Comparison of ENCODE assay signal across 9 cellular contexts in the genomic region with DNA sequence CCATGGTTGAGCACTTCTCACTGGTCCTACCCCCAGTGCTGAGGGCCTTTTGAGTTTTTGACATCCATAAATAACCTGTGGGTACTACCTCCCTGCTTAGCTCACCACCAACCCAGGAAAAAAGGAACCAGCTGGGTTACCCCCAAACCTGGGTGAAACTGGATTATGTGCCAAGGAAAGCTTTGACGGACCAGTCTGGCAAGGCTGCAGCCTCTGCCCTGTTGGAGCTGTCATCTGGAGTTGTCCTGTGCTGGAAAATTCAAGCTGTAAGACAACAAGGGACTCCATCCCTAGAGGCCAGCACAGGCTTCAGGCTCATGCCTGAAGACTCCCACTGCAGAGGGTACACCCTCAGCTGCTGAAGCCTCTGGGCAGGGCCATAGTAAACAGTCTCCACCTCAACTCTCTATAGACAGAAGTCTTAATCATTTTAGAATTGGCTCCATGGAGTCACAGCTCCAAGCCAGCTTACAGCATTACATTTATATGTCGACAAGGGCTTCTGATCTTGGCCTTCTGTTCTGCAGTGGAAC.
DNase-seq lines count a peak whose midpoint lies in the region; ATAC-seq and TF ChIP-seq lines count a peak whose summit lies in the region.
"Had no signal": no experiment of that assay in that cellular context is flagged by ENCODE, and none has a peak within 500 bp of the region (broad histone marks: within the 10 kb centered on the region; RNA-seq: fewer than 3 reads in every experiment).

No MANE protein-coding gene starts in this region.

- peaks cover 8 to 100% (median 85%) of the 10 kb centered on the region in 12 donors for H3K4me1 ChIP-seq in heart left ventricle

- H3K27me3 Mint-ChIP-seq in T-cell: no peaks in the 10 kb centered on the region

- H3K9me3 Mint-ChIP-seq in T-cell: no peaks in the 10 kb centered on the region
- H3K9me3 Mint-ChIP-seq in stimulated activated effector memory CD8-positive, alpha-beta T cell treated with anti-CD3 and anti-CD28 coated beads, Interleukin-12 subunit alpha, Interleukin-12 subunit beta, amount 100 ng/mL, for 72 hours: no peaks in the 10 kb centered on the region

- TF ChIP-seq POLR2A in heart left ventricle (IDR thresholded peaks at IDR 0.05): no peak

- POLR2A ChIA-PET in T-cell (lab: Charles Lee): interaction anchor here (0.6 to 1.5 kb wide), 3 partner anchors 21 to 24 kb away, joined by 3 read pairs; no protein-coding TSS in a partner anchor

- intact Hi-C loops in heart left ventricle (cut with DNase I): loop anchor here in 2 of 10 donors (5.0 kb wide), 2 partner anchors 38 to 43 kb away; no protein-coding TSS in a partner anchor

- peak overlapping the region; percentile 58 to 94 (median 70) for H3K4me3 Mint-ChIP-seq in T-cell
- H3K4me3 Mint-ChIP-seq in stimulated activated effector memory CD8-positive, alpha-beta T cell treated with anti-CD3 and anti-CD28 coated beads, Interleukin-12 subunit alpha, Interleukin-12 subunit beta, amount 100 ng/mL, for 72 hours: no peak overlapping the region

- CTCF ChIA-PET in T-cell (lab: Charles Lee): interaction anchor here in 1 of 2 donors (1.9 kb wide), 1 partner anchor 20 kb away, joined by 4 read pairs; no protein-coding TSS in a partner anchor

- peaks cover 63% of the 10 kb centered on the region for H3K36me3 Mint-ChIP-seq in T-cell
- no peaks in the 10 kb centered on the region for H3K36me3 Mint-ChIP-seq in stimulated activated effector memory CD8-positive, alpha-beta T cell treated with anti-CD3 and anti-CD28 coated beads, Interleukin-12 subunit alpha, Interleukin-12 subunit beta, amount 100 ng/mL, for 72 hours

- DNase-seq in ELR (ENCODE audit: low read depth) (peak; percentile 13), T-cell (no peak), heart left ventricle (no peak), retina (no peak), LoVo (ENCODE audit: low spot score) (no peak)
- no peak for DNase-seq in stimulated activated effector memory CD8-positive, alpha-beta T cell treated with anti-CD3 and anti-CD28 coated beads, Interleukin-12 subunit alpha, Interleukin-12 subunit beta, amount 100 ng/mL, for 72 hours (ENCODE audit: low spot score in 2 of 2)
- DNase-seq: activated CD4-positive, alpha-beta T cell treated with anti-CD3 and anti-CD28 coated beads for 1 hour had no signal

- 29 to 46% (median 43%) methylated on average over 2 of the region's 2 CpGs for WGBS in heart left ventricle, 4 donors

- no peaks in the 10 kb centered on the region for H3K27me3 ChIP-seq in heart left ventricle

- H3K27ac Mint-ChIP-seq in T-cell: peak overlapping the region; percentile 89 to 95
- no peak overlapping the region for H3K27ac Mint-ChIP-seq in stimulated activated effector memory CD8-positive, alpha-beta T cell treated with anti-CD3 and anti-CD28 coated beads, Interleukin-12 subunit alpha, Interleukin-12 subunit beta, amount 100 ng/mL, for 72 hours

- H3K27ac ChIP-seq in heart left ventricle: peak overlapping the region in 11 of 12 donors; percentile 25 to 66 (median 43)

- peaks cover 97 to 100% (median 97%) of the 10 kb centered on the region in 3 donors for H3K4me1 Mint-ChIP-seq in T-cell
- H3K4me1 Mint-ChIP-seq in stimulated activated effector memory CD8-positive, alpha-beta T cell treated with anti-CD3 and anti-CD28 coated beads, Interleukin-12 subunit alpha, Interleukin-12 subunit beta, amount 100 ng/mL, for 72 hours: peaks cover 84% of the 10 kb centered on the region

- H3K4me3 ChIP-seq in heart left ventricle: no peak overlapping the region

- H3K36me3 ChIP-seq in heart left ventricle: peaks cover 0 to 35% (median 0%) of the 10 kb centered on the region in 9 donors

- ATAC-seq in T-cell (replicated peaks in 1 of 4) (peak in 2 of 4 experiments; percentile 5 to 36), heart left ventricle (peak in 3 of 4 donors; percentile 27 to 36 (median 35)), GM18867 (IDR thresholded peaks at IDR 0.05; ENCODE audit: unreplicated experiment) (no peak), HG02938 (IDR thresholded peaks at IDR 0.05; ENCODE audit: unreplicated experiment) (no peak)
- peak; percentile 36 for ATAC-seq in stimulated activated effector memory CD8-positive, alpha-beta T cell treated with anti-CD3 and anti-CD28 coated beads, Interleukin-12 subunit alpha, Interleukin-12 subunit beta, amount 100 ng/mL, for 72 hours

- H3K9me3 ChIP-seq in heart left ventricle: no peaks in the 10 kb centered on the region

- no peak for TF ChIP-seq CTCF in heart left ventricle (IDR thresholded peaks at IDR 0.05)

Comparison
In these comparisons a context has a peak if more than half of its experiments do, and no peak if none do; other contexts are left out.
1. ATAC-seq: peak in heart left ventricle (3 of 4) and stimulated activated effector memory CD8-positive, alpha-beta T cell treated with anti-CD3 and anti-CD28 coated beads, Interleukin-12 subunit alpha, Interleukin-12 subunit beta, amount 100 ng/mL, for 72 hours (single experiment); none in GM18867 (single experiment) and HG02938 (single experiment).